ENCODE assay signal across 12 cellular contexts in genomic region chr15:84799511-84800187, GRCh38.
"Had no signal": no experiment of that assay in that cellular context is flagged by ENCODE, and none has a peak within 500 bp of the region (broad histone marks: within the 10 kb centered on the region; RNA-seq: fewer than 3 reads in every experiment).

No MANE protein-coding gene starts in this region.

- H3K4me3 ChIP-seq: dorsolateral prefrontal cortex, mucosa of descending colon, SK-N-MC, thoracic aorta had no signal

- DNase-seq: activated CD4-positive, alpha-beta T cell treated with anti-CD3 and anti-CD28 coated beads, Interleukin-2, amount 10 ng/mL, durations not matched to agents 7 days and 5 days; activated CD4-positive, CD25-positive, alpha-beta regulatory T cell; activated naive CD4-positive, alpha-beta T cell treated with anti-CD3 and anti-CD28 coated beads, Interleukin-2, amount 10 ng/mL, durations not matched to agents 7 days and 5 days; activated T-cell treated with anti-CD3 and anti-CD28 coated beads for 4 hours; dorsolateral prefrontal cortex; erythroblast; mucosa of descending colon; natural killer cell; nucleus accumbens; stimulated activated CD4-positive, alpha-beta T cell treated with anti-CD3 and anti-CD28 coated beads, Interleukin-1b, Interleukin-23, amount 100 ng/mL, for 48 hours had no signal

- H3K27ac ChIP-seq: SK-N-MC, thoracic aorta had no signal

- H3K27me3 ChIP-seq: dorsolateral prefrontal cortex had no signal

- ATAC-seq: mucosa of descending colon, natural killer cell had no signal

- H3K9me3 ChIP-seq: mucosa of descending colon, thoracic aorta had no signal
